In genomic region chr16:15671530-15672117, GRCh38 we compare ENCODE assay signal across 9 cellular contexts. TPM values are rescaled to one million over a fixed set of nuclear protein-coding genes. Genes with fewer than 3 reads are reported as not detected.
DNase-seq lines count a peak whose midpoint lies in the region; ATAC-seq and TF ChIP-seq lines count a peak whose summit lies in the region.
"Had no signal": no experiment of that assay in that cellular context is flagged by ENCODE, and none has a peak within 500 bp of the region (broad histone marks: within the 10 kb centered on the region; RNA-seq: fewer than 3 reads in every experiment).

No MANE protein-coding gene starts in this region.

- DNase-seq in mammary epithelial cell, result no peak
- DNase-seq in neural crest cell (ENCODE audit: low read depth, low spot score), result no peak
- no peak for DNase-seq in ACHN
- no peak for DNase-seq in glomerular visceral epithelial cell (ENCODE audit: extremely low spot score)
- DNase-seq in NCI-H1105 treated with DMSO at 0.1 percent for 48 hours (lab: John Stamatoyannopoulos, UW), result no peak
- DNase-seq: activated CD4-positive, alpha-beta T cell treated with anti-CD3 and anti-CD28 coated beads, Interleukin-2, amount 50 U/mL, for 4 hours had no signal

- no peaks in the 10 kb centered on the region for H3K27me3 Mint-ChIP-seq in IgD-negative memory B cell
- H3K27me3 Mint-ChIP-seq in neural crest cell (ENCODE audit: low read depth), result no peaks in the 10 kb centered on the region

- peaks cover 4% of the 10 kb centered on the region for H3K36me3 Mint-ChIP-seq in IgD-negative memory B cell
- peaks cover 7% of the 10 kb centered on the region for H3K36me3 Mint-ChIP-seq in neural crest cell (ENCODE audit: low read depth)

- peak overlapping the region; percentile 78 for H3K9ac ChIP-seq in BLaER1
- H3K9ac ChIP-seq in mammary epithelial cell (ENCODE audit: insufficient read depth, low read length), result no peak overlapping the region

- CTCF ChIA-PET in mammary epithelial cell (lab: Charles Lee; ENCODE audit: low non-redundant PET), result no interaction called here

- H3K27ac Mint-ChIP-seq in IgD-negative memory B cell, result peak overlapping the region; percentile 79 to 94 (median 79)
- H3K27ac Mint-ChIP-seq in neural crest cell (ENCODE audit: unreplicated experiment), result peak overlapping the region; percentile 98

- peaks cover 46% of the 10 kb centered on the region for H3K4me1 ChIP-seq in BLaER1
- peaks cover 43% of the 10 kb centered on the region for H3K4me1 ChIP-seq in mammary epithelial cell (ENCODE audit: insufficient read depth, low read length)

- no TSS peak for BruUV-seq in mammary epithelial cell (replicated peaks; lab: Mats Ljungman, UMichigan)

- H3K9me3 Mint-ChIP-seq in IgD-negative memory B cell (no peaks in the 10 kb centered on the region), neural crest cell (no peaks in the 10 kb centered on the region)

- H3K36me3 ChIP-seq in BLaER1 (peaks cover 84% of the 10 kb centered on the region), mammary epithelial cell (ENCODE audit: insufficient read depth, low read length) (peaks cover 10% of the 10 kb centered on the region)

- peak overlapping the region; percentile 78 for H3K4me2 ChIP-seq in BLaER1
- H3K4me2 ChIP-seq in mammary epithelial cell (ENCODE audit: insufficient read depth, low read depth, low read length), result no peak overlapping the region

- no peak overlapping the region for H3K4me3 ChIP-seq in BLaER1
- no peak overlapping the region for H3K4me3 ChIP-seq in mammary epithelial cell (replicated peaks in 1 of 3; ENCODE audit: insufficient read depth in 1 of 3, low read depth in 2 of 3, low read length in 3 of 3)

- ATAC-seq in GM21619 (IDR thresholded peaks at IDR 0.05; ENCODE audit: unreplicated experiment), result no peak

- intact Hi-C loops in mammary epithelial cell (cut with micrococcal nuclease), result loop anchor here (1.0 kb wide), 2 partner anchors 21 to 29 kb away; partner anchors contain the start of gene NDE1

- no peaks in the 10 kb centered on the region for H3K27me3 ChIP-seq in BLaER1
- no peaks in the 10 kb centered on the region for H3K27me3 ChIP-seq in mammary epithelial cell (ENCODE audit: insufficient read depth, low read length)

- WGBS in mammary epithelial cell (ENCODE audit: low coverage, missing lambda C conversion rate), result 96% methylated on average over 8 of the region's 8 CpGs

- H3K27ac ChIP-seq in BLaER1 (peak overlapping the region; percentile 92), mammary epithelial cell (ENCODE audit: insufficient read depth, low read depth, low read length) (peak overlapping the region; percentile 98)

- in situ Hi-C loops in mammary epithelial cell (cut with MboI; ENCODE audit: low sequenced_read_pairs in 2 of 2), result no loop called here
- in situ Hi-C loops in ACHN (cut with HindIII; ENCODE audit: low pct_ligation_motif_present, low pct_unique_long_range_greater_than_20kb, low sequenced_read_pairs), result no loop called here

- H3K9me3 ChIP-seq in BLaER1, result no peaks in the 10 kb centered on the region
- no peaks in the 10 kb centered on the region for H3K9me3 ChIP-seq in mammary epithelial cell (replicated peaks; ENCODE audit: insufficient read depth, low read length)

- peaks cover 5 to 18% (median 16%) of the 10 kb centered on the region in 3 donors for H3K4me1 Mint-ChIP-seq in IgD-negative memory B cell
- H3K4me1 Mint-ChIP-seq in neural crest cell, result peaks cover 41% of the 10 kb centered on the region

- no peak overlapping the region for H3K4me3 Mint-ChIP-seq in IgD-negative memory B cell
- H3K4me3 Mint-ChIP-seq in neural crest cell, result no peak overlapping the region

- H3K79me2 ChIP-seq in mammary epithelial cell (ENCODE audit: insufficient read depth, low read length), result peaks cover 47% of the 10 kb centered on the region

- H2AFZ ChIP-seq in mammary epithelial cell (ENCODE audit: low read depth, low read length), result no peak overlapping the region

- dilution Hi-C loops in mammary epithelial cell (cut with HindIII; ENCODE audit: low sequenced_read_pairs), result no loop called here

- TF ChIP-seq CTCF in mammary epithelial cell (conservative IDR thresholded peaks at IDR 0.05 in 1 of 2, IDR thresholded peaks at IDR 0.05 in 1 of 2; ENCODE audit: extremely low read depth in 1 of 2, insufficient read depth in 1 of 2, low read depth in 1 of 2, low read length in 2 of 2) (no peak), neural crest cell (conservative IDR thresholded peaks at IDR 0.05) (no peak)

- no peaks in the 10 kb centered on the region for H4K20me1 ChIP-seq in BLaER1
- H4K20me1 ChIP-seq in mammary epithelial cell (ENCODE audit: insufficient read depth, low read length), result no peaks in the 10 kb centered on the region

RNA-seq across cellular contexts. Expression of gene NDE1, which starts 21.6 kb away (rescaled TPM):
- polyA plus RNA-seq in IgD-negative memory B cell (79.2 TPM), mammary epithelial cell (36.1 TPM)
- total RNA-seq in mammary epithelial cell (100 to 1,000 TPM in 1 of 2 donors, 10 to 100 TPM in 1; 53.3 to 120 TPM), neural crest cell (72.2 and 74.0 TPM in 2 replicates)
- 67.1 TPM for polyA minus RNA-seq in mammary epithelial cell

RNA-seq across cellular contexts. Expression of gene MARF1, which starts 28.7 kb away (rescaled TPM):
- polyA plus RNA-seq in IgD-negative memory B cell (38.4 TPM), mammary epithelial cell (7.6 TPM)
- total RNA-seq in mammary epithelial cell (10 to 100 TPM; 17.0 to 36.4 TPM), neural crest cell (52.7 and 60.1 TPM in 2 replicates)
- polyA minus RNA-seq in mammary epithelial cell, result 41.3 TPM
